ENCODE assay signal across 1 cellular context in the genomic region with DNA sequence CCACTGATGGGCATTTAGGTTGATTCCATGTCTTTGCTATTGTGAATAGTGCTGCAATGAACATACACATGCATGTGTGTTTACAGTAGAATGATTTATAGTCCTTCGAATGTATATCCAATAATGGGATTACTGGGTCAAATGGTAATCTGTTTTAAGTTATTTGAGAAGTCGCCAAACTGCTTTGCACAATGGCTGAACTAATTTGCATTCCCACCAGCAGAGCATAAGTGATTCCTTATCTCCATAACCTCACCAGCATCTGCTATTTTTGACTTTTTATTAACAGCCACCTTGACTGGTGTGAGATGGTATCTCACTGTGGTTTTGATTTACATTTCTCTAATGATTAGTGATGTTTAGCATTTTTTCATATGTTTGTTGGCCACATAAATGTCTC.
TF ChIP-seq lines count a peak whose summit lies in the region.

No MANE protein-coding gene starts in this region.

TF ChIP-seq in HEK293, 187 proteins besides CTCF, POLR2A, EP300 and RAD21 (continued from another document):
- TF ChIP-seq, protein P1, sequence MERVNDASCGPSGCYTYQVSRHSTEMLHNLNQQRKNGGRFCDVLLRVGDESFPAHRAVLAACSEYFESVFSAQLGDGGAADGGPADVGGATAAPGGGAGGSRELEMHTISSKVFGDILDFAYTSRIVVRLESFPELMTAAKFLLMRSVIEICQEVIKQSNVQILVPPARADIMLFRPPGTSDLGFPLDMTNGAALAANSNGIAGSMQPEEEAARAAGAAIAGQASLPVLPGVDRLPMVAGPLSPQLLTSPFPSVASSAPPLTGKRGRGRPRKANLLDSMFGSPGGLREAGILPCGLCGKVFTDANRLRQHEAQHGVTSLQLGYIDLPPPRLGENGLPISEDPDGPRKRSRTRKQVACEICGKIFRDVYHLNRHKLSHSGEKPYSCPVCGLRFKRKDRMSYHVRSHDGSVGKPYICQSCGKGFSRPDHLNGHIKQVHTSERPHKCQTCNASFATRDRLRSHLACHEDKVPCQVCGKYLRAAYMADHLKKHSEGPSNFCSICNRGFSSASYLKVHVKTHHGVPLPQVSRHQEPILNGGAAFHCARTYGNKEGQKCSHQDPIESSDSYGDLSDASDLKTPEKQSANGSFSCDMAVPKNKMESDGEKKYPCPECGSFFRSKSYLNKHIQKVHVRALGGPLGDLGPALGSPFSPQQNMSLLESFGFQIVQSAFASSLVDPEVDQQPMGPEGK (tag by site-specific recombination; IDR thresholded peaks at IDR 0.05) = peak; percentile 13; the same call in 1 of the 2 replicates
- peak; percentile 66 for TF ChIP-seq ZNF366 (tag by site-specific recombination; conservative IDR thresholded peaks at IDR 0.05)
- TF ChIP-seq SCRT1 (tag by site-specific recombination; IDR thresholded peaks at IDR 0.05; ENCODE audit: borderline replicate concordance) = 0 out of 2 replicates have a peak, but pooled peaks have one; percentile 25
- peak; percentile 92 for TF ChIP-seq ZNF362 (tag by site-specific recombination; IDR thresholded peaks at IDR 0.05)
- peak; percentile 54; the same call in 1 of the 2 replicates for TF ChIP-seq MEIS1 (CRISPR knock-in tag; IDR thresholded peaks at IDR 0.05; ENCODE audit: borderline replicate concordance)
- 0 out of 2 replicates have a peak, but pooled peaks have one; percentile 31 for TF ChIP-seq ZEB2 (tag by site-specific recombination; IDR thresholded peaks at IDR 0.05)
- 0 out of 2 replicates have a peak, but pooled peaks have one; percentile 13 for TF ChIP-seq WT1 (tag by site-specific recombination; IDR thresholded peaks at IDR 0.05)
- TF ChIP-seq ZNF610 (tag by site-specific recombination; IDR thresholded peaks at IDR 0.05; ENCODE audit: borderline replicate concordance) = peak; percentile 38; the same call in 1 of the 2 replicates
- TF ChIP-seq ZNF501 (tag by site-specific recombination; IDR thresholded peaks at IDR 0.05) = peak; percentile 61; the same call in 1 of the 2 replicates
- 0 out of 2 replicates have a peak, but pooled peaks have one; percentile 53 for TF ChIP-seq TRIM28 (IDR thresholded peaks at IDR 0.05; ENCODE audit: borderline replicate concordance, low read length)
- TF ChIP-seq ZNF24 (tag by site-specific recombination; IDR thresholded peaks at IDR 0.05) = 0 out of 2 replicates have a peak, but pooled peaks have one; percentile 43
- TF ChIP-seq HOXD13 (CRISPR knock-in tag; IDR thresholded peaks at IDR 0.05; ENCODE audit: borderline replicate concordance) = peak; percentile 67; the same call in 1 of the 2 replicates
- TF ChIP-seq GLIS1 (tag by site-specific recombination; IDR thresholded peaks at IDR 0.05) = peak; percentile 100
- TF ChIP-seq PRDM4 (tag by site-specific recombination; IDR thresholded peaks at IDR 0.05) = peak; percentile 70
- TF ChIP-seq BCL6B (tag by site-specific recombination; IDR thresholded peaks at IDR 0.05) = peak; percentile 80
- TF ChIP-seq, protein P2, sequence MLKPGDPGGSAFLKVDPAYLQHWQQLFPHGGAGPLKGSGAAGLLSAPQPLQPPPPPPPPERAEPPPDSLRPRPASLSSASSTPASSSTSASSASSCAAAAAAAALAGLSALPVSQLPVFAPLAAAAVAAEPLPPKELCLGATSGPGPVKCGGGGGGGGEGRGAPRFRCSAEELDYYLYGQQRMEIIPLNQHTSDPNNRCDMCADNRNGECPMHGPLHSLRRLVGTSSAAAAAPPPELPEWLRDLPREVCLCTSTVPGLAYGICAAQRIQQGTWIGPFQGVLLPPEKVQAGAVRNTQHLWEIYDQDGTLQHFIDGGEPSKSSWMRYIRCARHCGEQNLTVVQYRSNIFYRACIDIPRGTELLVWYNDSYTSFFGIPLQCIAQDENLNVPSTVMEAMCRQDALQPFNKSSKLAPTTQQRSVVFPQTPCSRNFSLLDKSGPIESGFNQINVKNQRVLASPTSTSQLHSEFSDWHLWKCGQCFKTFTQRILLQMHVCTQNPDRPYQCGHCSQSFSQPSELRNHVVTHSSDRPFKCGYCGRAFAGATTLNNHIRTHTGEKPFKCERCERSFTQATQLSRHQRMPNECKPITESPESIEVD (tag by site-specific recombination; IDR thresholded peaks at IDR 0.05) = peak; percentile 95
- TF ChIP-seq ZSCAN30 (tag by site-specific recombination; IDR thresholded peaks at IDR 0.05) = peak; percentile 51; the same call in 1 of the 2 replicates
- peak; percentile 50; the same call in 1 of the 2 replicates for TF ChIP-seq ZNF664 (tag by site-specific recombination; IDR thresholded peaks at IDR 0.05)
- TF ChIP-seq OSR2 (tag by site-specific recombination; IDR thresholded peaks at IDR 0.05) = peak; percentile 90
- TF ChIP-seq ZFP37 (tag by site-specific recombination; IDR thresholded peaks at IDR 0.05) = 0 out of 2 replicates have a peak, but pooled peaks have one; percentile 44
- TF ChIP-seq ZNF18 (tag by site-specific recombination; IDR thresholded peaks at IDR 0.05) = peak; percentile 76
- TF ChIP-seq ZNF19 (tag by site-specific recombination; IDR thresholded peaks at IDR 0.05; ENCODE audit: low read depth) = 0 out of 2 replicates have a peak, but pooled peaks have one; percentile 56
- TF ChIP-seq ZNF146 (tag by site-specific recombination; IDR thresholded peaks at IDR 0.05) = peak; percentile 3; the same call in 1 of the 2 replicates
- TF ChIP-seq ZIC2 (tag by site-specific recombination; IDR thresholded peaks at IDR 0.05) = peak; percentile 75
- peak; percentile 49 for TF ChIP-seq ZNF629 (tag by site-specific recombination; IDR thresholded peaks at IDR 0.05)
- TF ChIP-seq ZNF596 (tag by site-specific recombination; IDR thresholded peaks at IDR 0.05) = peak; percentile 67
TF ChIP-seq in HEK293: peak in this region for 41; not testable (repeated sequence) for 146.
